8 cellular contexts compared by ENCODE assay signal in the genomic region with DNA sequence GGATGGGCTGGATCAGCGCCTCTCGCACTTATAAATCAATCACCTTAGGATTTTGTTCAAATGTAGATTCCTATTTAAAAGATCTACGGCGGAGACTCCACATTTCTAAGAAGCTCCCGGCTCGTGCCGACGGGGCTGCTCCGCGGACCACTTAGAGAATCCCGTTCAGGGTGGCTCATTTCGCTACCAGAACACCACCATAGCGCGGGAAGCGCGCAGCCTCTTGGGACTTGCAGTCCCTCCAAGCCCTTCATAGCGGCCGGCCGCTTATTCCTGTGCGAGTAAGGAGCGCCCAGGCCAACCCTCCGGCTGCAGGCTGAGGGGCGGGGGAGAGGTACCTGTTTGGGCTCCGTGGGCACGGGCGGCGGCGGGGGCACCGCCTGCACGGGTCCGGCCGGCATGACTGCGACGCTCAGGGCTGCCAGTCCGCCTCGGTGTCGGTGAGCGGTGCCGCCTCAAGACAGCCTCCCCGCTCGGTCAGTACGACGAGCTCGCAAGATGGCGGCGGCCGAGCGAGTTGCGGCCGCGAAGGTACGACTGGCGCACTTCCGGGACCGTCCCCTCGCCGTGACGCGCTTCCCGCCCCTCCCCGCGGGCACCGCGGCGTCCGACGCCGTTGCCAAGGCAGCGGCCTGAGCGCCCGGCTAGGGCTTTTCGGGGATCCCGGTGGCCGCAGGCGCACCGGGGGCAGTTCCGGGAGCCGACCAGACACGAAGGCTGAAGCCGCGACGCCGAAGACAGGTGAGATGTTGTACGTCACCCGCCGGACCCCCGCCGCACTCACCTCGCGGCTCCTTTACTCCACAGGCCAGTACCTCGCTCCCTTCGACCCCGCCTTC. TPM values are rescaled to one million over a fixed set of nuclear protein-coding genes. Genes with fewer than 3 reads are reported as not detected.
DNase-seq lines count a peak whose midpoint lies in the region; ATAC-seq and TF ChIP-seq lines count a peak whose summit lies in the region.

CCDC157 (plus strand) TSS at position 616 of the 839 bp plus-strand sequence. CDS start 8,994 bp downstream, outside the sequence.
SF3A1 (minus strand) TSS at position 503 of the 839 bp plus-strand sequence; CDS start at position 401, 102 bp downstream.

- H2AFZ ChIP-seq in IMR-90 (replicated peaks; ENCODE audit: low read length, poor library complexity) = peak within 1 kb of the TSS; percentile 99
- H2AFZ ChIP-seq in PC-3 (ENCODE audit: low read length) = peak within 1 kb of the TSS; percentile 98

- peak within 1 kb of the TSS; percentile 78 for H2BK120ac ChIP-seq in IMR-90 (ENCODE audit: low read depth, low read length)

- H3K4me1 ChIP-seq in IMR-90 (ENCODE audit: control insufficient read depth, insufficient read depth, low read length) = peaks cover 12% of the 10 kb centered on the region
- peaks cover 8% of the 10 kb centered on the region for H3K4me1 ChIP-seq in PC-3 (ENCODE audit: insufficient read depth, low read length)
- peaks cover 0 to 9% of the 10 kb centered on the region in 2 donors for H3K4me1 ChIP-seq in esophagus (ENCODE audit: control insufficient read depth in 2 of 2, insufficient read depth in 2 of 2, low read length in 1 of 2)
- peaks cover 20% of the 10 kb centered on the region for H3K4me1 ChIP-seq in mucosa of stomach (ENCODE audit: control insufficient read depth, insufficient read depth, low read length)

- H2BK5ac ChIP-seq in IMR-90 (ENCODE audit: low read depth, low read length, poor library complexity, severe bottlenecking) = peak within 1 kb of the TSS; percentile 97

- H2AK9ac ChIP-seq in IMR-90 (replicated peaks; ENCODE audit: low read depth, low read length, poor library complexity) = peak within 1 kb of the TSS; percentile 97

- peak within 1 kb of the TSS; percentile 62 to 97; a peak in 3 of 4 replicates for H4K8ac ChIP-seq in IMR-90 (ENCODE audit: low read depth in 2 of 2, low read length in 2 of 2)

- intact Hi-C loops in IMR-90 (cut with micrococcal nuclease) (loop anchor here (2.0 kb wide), 1 partner anchor 68 kb away; the partner anchor contains the start of gene CASTOR1), PC-3 (cut with micrococcal nuclease) (no loop called here)

- TF ChIP-seq POLR2A in IMR-90 (IDR thresholded peaks at IDR 0.05; ENCODE audit: low read depth, low read length) = peak; percentile 92

- BruUV-seq in IMR-90 (replicated peaks; lab: Mats Ljungman, UMichigan) = no TSS peak
- BruUV-seq in PC-3 (replicated peaks; lab: Mats Ljungman, UMichigan) = no TSS peak

- H4K5ac ChIP-seq in IMR-90 (ENCODE audit: low read depth, low read length) = peak within 1 kb of the TSS; percentile 88

- H3K9me3 ChIP-seq in IMR-90 (ENCODE audit: control insufficient read depth, insufficient read depth, low read length) (no peaks in the 10 kb centered on the region), PC-3 (ENCODE audit: low read length) (no peaks in the 10 kb centered on the region), esophagus (ENCODE audit: control insufficient read depth in 2 of 2, insufficient read depth in 1 of 2, low read depth in 1 of 2, low read length in 1 of 2) (no peaks in the 10 kb centered on the region), mucosa of stomach (ENCODE audit: control insufficient read depth, low read length) (no peaks in the 10 kb centered on the region)

- DNase-seq in DMS153 treated with DMSO at 0.1 percent for 48 hours (lab: John Stamatoyannopoulos, UW; ENCODE audit: unreplicated experiment) (peak; percentile 78), IMR-90 (peak; percentile 91), PC-3 (peak; percentile 81)
- peak; percentile 90 for DNase-seq in activated T-cell treated with anti-CD3 and anti-CD28 coated beads, Interleukin-2, amount 50 U/mL, for 24 hours
- peak; percentile 60 to 73 for DNase-seq in stimulated activated CD8-positive, alpha-beta memory T cell treated with anti-CD3 and anti-CD28 coated beads, Interleukin-4, amount 100 ng/mL, for 4 hours (ENCODE audit: low read depth in 2 of 2, low spot score in 1 of 2)

- H3K4ac ChIP-seq in IMR-90 (ENCODE audit: low read depth, low read length) = peak within 1 kb of the TSS; percentile 95

- peak within 1 kb of the TSS; percentile 98 for H3K27ac ChIP-seq in IMR-90 (ENCODE audit: insufficient read depth, low read length)
- peak within 1 kb of the TSS; percentile 69 for H3K27ac ChIP-seq in PC-3 (ENCODE audit: low read length)
- H3K27ac ChIP-seq in esophagus (ENCODE audit: low read depth in 2 of 2, low read length in 1 of 2) = peak within 1 kb of the TSS; percentile 95 to 98

- H4K91ac ChIP-seq in IMR-90 (ENCODE audit: insufficient read depth, low read depth, low read length) = peak within 1 kb of the TSS; percentile 82; the same call in 1 of the 2 replicates

- H3K14ac ChIP-seq in IMR-90 (replicated peaks; ENCODE audit: low read depth, low read length) = peak within 1 kb of the TSS; percentile 84

- WGBS in IMR-90 (ENCODE audit: extremely low coverage in 2 of 2, insufficient read length in 1 of 2), 2 experiments = 1% methylated on average over 55 of the region's 93 CpGs; no CpG with 5 or more reads in 1 of the 2 experiments
- 0 to 1% methylated on average over 57 to 93 of the region's 93 CpGs for WGBS in esophagus, 2 donors

- no peaks in the 10 kb centered on the region for H3K9me2 ChIP-seq in PC-3 (replicated peaks; ENCODE audit: low read length)

- ATAC-seq in GM21529 (IDR thresholded peaks at IDR 0.05; ENCODE audit: unreplicated experiment) (peak; percentile 84), IMR-90 (ENCODE audit: low read depth) (peak; percentile 97), PC-3 (peak; percentile 86)

- H3K36me3 ChIP-seq in IMR-90 (ENCODE audit: control insufficient read depth, insufficient read depth, low read length) (peaks cover 15% of the 10 kb centered on the region), PC-3 (ENCODE audit: low read depth, low read length) (peaks cover 17% of the 10 kb centered on the region; the same call in 1 of the 2 replicates), esophagus (ENCODE audit: control insufficient read depth in 2 of 2, insufficient read depth in 2 of 2, low read length in 1 of 2) (peaks cover 5 to 11% of the 10 kb centered on the region in 2 donors), mucosa of stomach (ENCODE audit: control insufficient read depth, insufficient read depth, low read length) (peaks cover 11% of the 10 kb centered on the region)

- H3K36me3 Mint-ChIP-seq in activated T-cell treated with anti-CD3 and anti-CD28 coated beads, Interleukin-2, amount 50 U/mL, for 24 hours (ENCODE audit: low read depth) = peaks cover 47% of the 10 kb centered on the region

- H4K20me1 ChIP-seq in IMR-90 (ENCODE audit: insufficient read depth, low read length) = peaks cover 39% of the 10 kb centered on the region
- peaks cover 13% of the 10 kb centered on the region; the same call in 1 of the 2 replicates for H4K20me1 ChIP-seq in PC-3 (ENCODE audit: low read length)

- peaks cover 15% of the 10 kb centered on the region for H3K9me1 ChIP-seq in IMR-90 (ENCODE audit: insufficient read depth, low read length)

- in situ Hi-C loops in IMR-90 (cut with MboI; ENCODE audit: low sequenced_read_pairs) = no loop called here

- peak within 1 kb of the TSS; percentile 63 for H3K56ac ChIP-seq in IMR-90 (ENCODE audit: extremely low read depth, insufficient read depth, low read length)

- H3K9ac ChIP-seq in IMR-90 (ENCODE audit: low read depth, low read length) (peak within 1 kb of the TSS; percentile 95), PC-3 (ENCODE audit: low read length) (peak within 1 kb of the TSS; percentile 97), mucosa of stomach (ENCODE audit: low read length) (peak within 1 kb of the TSS; percentile 87)

- H3K18ac ChIP-seq in IMR-90 (ENCODE audit: low read depth, low read length) = peak within 1 kb of the TSS; percentile 73

- H3K23ac ChIP-seq in IMR-90 (ENCODE audit: low read depth, low read length) = peak within 1 kb of the TSS; percentile 88

- POLR2A ChIA-PET in IMR-90 (lab: Charles Lee; ENCODE audit: unreplicated experiment) (interaction anchor here (0.5 to 0.6 kb wide), 5 partner anchors 18 to 1480 kb away, joined by 3 to 11 read pairs (median 3); no protein-coding TSS in a partner anchor), PC-3 (lab: Charles Lee; ENCODE audit: unreplicated experiment) (interaction anchor here (0.6 kb wide), 1 partner anchor 30 kb away, joined by 6 read pairs; the partner anchor contains the start of gene TBC1D10A)

- H3K79me2 ChIP-seq in PC-3 (ENCODE audit: low read length) = peaks cover 47% of the 10 kb centered on the region

- H2BK20ac ChIP-seq in IMR-90 (ENCODE audit: low read depth, low read length) = no peak within 1 kb of the TSS

- peaks cover 46% of the 10 kb centered on the region for H3K4me1 Mint-ChIP-seq in activated T-cell treated with anti-CD3 and anti-CD28 coated beads, Interleukin-2, amount 50 U/mL, for 24 hours (ENCODE audit: low read depth)

- no peak for TF ChIP-seq CTCF in IMR-90 (conservative IDR thresholded peaks at IDR 0.05; ENCODE audit: low read depth, low read length)
- no peak for TF ChIP-seq CTCF in PC-3 (conservative IDR thresholded peaks at IDR 0.05; ENCODE audit: low read depth, low read length)

- H3K4me3 ChIP-seq in IMR-90 (ENCODE audit: insufficient read depth, low read depth, low read length) (peak within 1 kb of the TSS; percentile 98), PC-3 (ENCODE audit: low read length) (peak within 1 kb of the TSS; percentile 97), esophagus (ENCODE audit: low read depth in 1 of 2, low read length in 2 of 2) (peak within 1 kb of the TSS; percentile 80 to 90), mucosa of stomach (ENCODE audit: low read length) (peak within 1 kb of the TSS; percentile 88)

- H3K9me3 Mint-ChIP-seq in activated T-cell treated with anti-CD3 and anti-CD28 coated beads, Interleukin-2, amount 50 U/mL, for 24 hours = no peaks in the 10 kb centered on the region

- H3F3A ChIP-seq in PC-3 (ENCODE audit: low read length, unreplicated experiment) = no peaks in the 10 kb centered on the region

- H3K4me3 Mint-ChIP-seq in activated T-cell treated with anti-CD3 and anti-CD28 coated beads, Interleukin-2, amount 50 U/mL, for 24 hours = peak within 1 kb of the TSS; percentile 96

- H3K4me2 ChIP-seq in IMR-90 (ENCODE audit: low read depth, low read length) = peak within 1 kb of the TSS; percentile 100
- peak within 1 kb of the TSS; percentile 85 for H3K4me2 ChIP-seq in PC-3 (ENCODE audit: low read length)

- H2BK15ac ChIP-seq in IMR-90 (ENCODE audit: low read depth, low read length) = no peak within 1 kb of the TSS; the same call in 2 of the 3 replicates

- peaks cover 26 to 47% of the 10 kb centered on the region in 2 experiments for H3K79me1 ChIP-seq in IMR-90 (ENCODE audit: low read depth in 1 of 2, low read length in 2 of 2)

- dilution Hi-C loops in IMR-90 (cut with HindIII; ENCODE audit: low sequenced_read_pairs, unreplicated experiment) = no loop called here

- H3K27me3 Mint-ChIP-seq in activated T-cell treated with anti-CD3 and anti-CD28 coated beads, Interleukin-2, amount 50 U/mL, for 24 hours = no peaks in the 10 kb centered on the region

- H3K27ac Mint-ChIP-seq in activated T-cell treated with anti-CD3 and anti-CD28 coated beads, Interleukin-2, amount 50 U/mL, for 24 hours = peak within 1 kb of the TSS; percentile 96

- CTCF ChIA-PET in IMR-90 (lab: Yijun Ruan, JAX) = interaction anchor here (0.6 kb wide), 1 partner anchor 64 kb away, joined by 3 read pairs; no protein-coding TSS in a partner anchor
- CTCF ChIA-PET in PC-3 (lab: Charles Lee) = interaction anchor here (0.6 kb wide), 1 partner anchor 31 kb away, joined by 4 read pairs; no protein-coding TSS in a partner anchor

- no peak for TF ChIP-seq RAD21 in IMR-90 (IDR thresholded peaks at IDR 0.05; ENCODE audit: low read length)

- H3K27me3 ChIP-seq in IMR-90 (ENCODE audit: control insufficient read depth, insufficient read depth, low read length) (no peaks in the 10 kb centered on the region), PC-3 (ENCODE audit: low read length) (no peaks in the 10 kb centered on the region), esophagus (ENCODE audit: control insufficient read depth in 1 of 2, insufficient read depth in 2 of 2, low read length in 2 of 2) (no peaks in the 10 kb centered on the region), mucosa of stomach (ENCODE audit: control insufficient read depth, insufficient read depth, low read length) (no peaks in the 10 kb centered on the region)

- H2AK5ac ChIP-seq in IMR-90 (ENCODE audit: low read depth, low read length) = peak within 1 kb of the TSS; percentile 79

RNA-seq across cellular contexts. Expression of gene CCDC157, which starts in this region (rescaled TPM):
- 0.83 and 0.90 TPM in 2 replicates for total RNA-seq in IMR-90 (2012; rRNA removed)
- 2.2 and 2.6 TPM in 2 replicates for polyA plus RNA-seq in IMR-90 (2012; rRNA removed)
- polyA plus RNA-seq in IMR-90 (2012; cell fraction: cytosol; rRNA removed) = 2.1 and 2.8 TPM in 2 replicates
- 3.1 and 7.3 TPM in 2 replicates for polyA plus RNA-seq in IMR-90 (2012; cell fraction: nucleus; rRNA removed; ENCODE audit: low replicate concordance)
- 1.5 and 3.5 TPM in 2 replicates for total RNA-seq in PC-3 (2014; rRNA removed)
- polyA plus RNA-seq in esophagus = 1 to 10 TPM; 1.6 to 2.2 TPM

RNA-seq across cellular contexts. Expression of gene SF3A1, which starts in this region (rescaled TPM):
- total RNA-seq in IMR-90 (2012; rRNA removed) = 36.9 and 49.7 TPM in 2 replicates
- 67.2 and 68.9 TPM in 2 replicates for polyA plus RNA-seq in IMR-90 (2012; rRNA removed)
- 118 and 156 TPM in 2 replicates for polyA plus RNA-seq in IMR-90 (2012; cell fraction: cytosol; rRNA removed)
- 109 and 114 TPM in 2 replicates for polyA plus RNA-seq in IMR-90 (2012; cell fraction: nucleus; rRNA removed; ENCODE audit: low replicate concordance)
- total RNA-seq in PC-3 (2014; rRNA removed) = 59.2 and 69.3 TPM in 2 replicates
- polyA plus RNA-seq in esophagus = 10 to 100 TPM; 14.3 to 23.1 TPM

Comparison
In these comparisons a context has a peak if more than half of its experiments do, and no peak if none do; other contexts are left out.
1. Peak in every context shown above with its lines: DNase-seq, ATAC-seq, H3K4me3 ChIP-seq and H3K27ac ChIP-seq.